1 cellular context compared by ENCODE assay signal in the genomic region with DNA sequence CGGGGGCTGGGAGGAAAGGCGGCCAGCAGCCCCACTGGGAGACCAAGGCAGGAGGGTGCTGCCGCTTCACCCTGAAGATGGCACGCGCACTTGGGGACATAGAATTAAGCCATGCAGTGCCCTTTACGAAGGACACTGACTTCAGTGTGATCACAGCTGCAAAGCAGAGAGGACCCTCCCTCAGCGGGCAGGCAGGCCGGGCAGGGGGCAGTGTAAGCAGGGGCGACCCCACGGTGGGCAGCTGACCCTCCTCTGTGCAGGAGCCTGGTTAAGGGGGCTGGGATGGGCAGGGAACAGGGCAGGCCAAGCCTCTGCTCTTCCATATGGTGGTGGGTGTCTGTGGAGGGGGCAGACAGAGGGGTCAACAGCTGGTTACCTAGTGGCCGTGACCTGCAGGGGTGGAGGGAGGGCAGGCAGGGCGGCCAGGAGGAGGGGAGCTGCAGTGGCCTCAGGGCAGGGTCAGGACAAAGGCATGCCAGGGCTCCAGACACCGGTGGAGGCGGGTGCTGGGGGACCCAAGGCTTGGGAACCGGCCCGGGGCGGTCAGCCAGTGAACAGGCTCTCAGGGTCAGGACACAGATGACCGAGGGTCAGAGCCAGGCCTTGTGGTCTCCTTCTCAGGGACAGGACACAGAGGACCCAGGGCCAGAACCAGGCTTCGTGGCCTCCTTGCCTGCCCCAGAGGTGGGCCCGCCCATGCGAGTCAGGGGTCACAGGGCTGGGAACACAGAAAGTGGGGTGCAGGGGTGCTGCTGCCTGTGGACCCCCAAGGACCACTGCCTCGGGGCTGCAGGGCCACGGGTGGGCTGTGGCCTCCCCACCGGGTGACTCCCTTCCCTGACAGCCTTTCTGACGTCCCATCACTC.
A peak's percentile ranks its signal among the peaks of the same experiment; 100 is the strongest.
TF ChIP-seq lines count a peak whose summit lies in the region.

No MANE protein-coding gene starts in this region.

TF ChIP-seq in HepG2, 621 proteins besides CTCF, POLR2A, EP300 and RAD21 (continues in another document):
- TF ChIP-seq NR2F6 (IDR thresholded peaks at IDR 0.05) (peak; percentile 36; the same call in 1 of the 2 replicates), NR2F6 (CRISPR knock-in tag; IDR thresholded peaks at IDR 0.05) (peak; percentile 64), CBFB (CRISPR knock-in tag; IDR thresholded peaks at IDR 0.05) (0 out of 2 replicates have a peak, but pooled peaks have one; percentile 29), MYC (CRISPR knock-in tag; IDR thresholded peaks at IDR 0.05; ENCODE audit: borderline replicate concordance) (peak; percentile 19; the same call in 1 of the 2 replicates), RXRB (CRISPR knock-in tag; IDR thresholded peaks at IDR 0.05; ENCODE audit: borderline replicate concordance) (peak; percentile 27; the same call in 1 of the 2 replicates), KDM2A (CRISPR knock-in tag; IDR thresholded peaks at IDR 0.05; ENCODE audit: borderline replicate concordance, low read depth) (peak; percentile 20; the same call in 1 of the 2 replicates), NR1H2 (CRISPR knock-in tag; IDR thresholded peaks at IDR 0.05; ENCODE audit: borderline replicate concordance, low read depth) (no peak), SPEN (CRISPR knock-in tag; IDR thresholded peaks at IDR 0.05; ENCODE audit: low read depth) (peak; percentile 37; the same call in 1 of the 2 replicates), ZNF839 (CRISPR knock-in tag; IDR thresholded peaks at IDR 0.05; ENCODE audit: borderline replicate concordance) (no peak), LCORL (IDR thresholded peaks at IDR 0.05) (no peak), LCORL (CRISPR knock-in tag; IDR thresholded peaks at IDR 0.05) (peak; percentile 36; the same call in 1 of the 2 replicates), MTA3 (CRISPR knock-in tag; IDR thresholded peaks at IDR 0.05) (no peak), ZNF746 (CRISPR knock-in tag; IDR thresholded peaks at IDR 0.05) (0 out of 2 replicates have a peak, but pooled peaks have one; percentile 38), NR2F2 (IDR thresholded peaks at IDR 0.05; ENCODE audit: borderline replicate concordance, low read depth) (0 out of 2 replicates have a peak, but pooled peaks have one; percentile 15), ZNF598 (CRISPR knock-in tag; IDR thresholded peaks at IDR 0.05; ENCODE audit: borderline replicate concordance) (0 out of 2 replicates have a peak, but pooled peaks have one; percentile 32), ZNF547 (CRISPR knock-in tag; IDR thresholded peaks at IDR 0.05) (no peak), ZBTB7A (CRISPR knock-in tag; IDR thresholded peaks at IDR 0.05) (peak; percentile 57), SKIL (CRISPR knock-in tag; IDR thresholded peaks at IDR 0.05; ENCODE audit: borderline replicate concordance) (peak; percentile 55; the same call in 1 of the 2 replicates), ZNF180 (CRISPR knock-in tag; IDR thresholded peaks at IDR 0.05; ENCODE audit: borderline replicate concordance, low read depth) (no peak), ZMYM2 (CRISPR knock-in tag; IDR thresholded peaks at IDR 0.05) (no peak), HNRNPLL (IDR thresholded peaks at IDR 0.05; ENCODE audit: low read depth, low read length, poor library complexity, severe bottlenecking) (peak; percentile 7), ZNF768 (CRISPR knock-in tag; IDR thresholded peaks at IDR 0.05) (no peak), ZSCAN25 (CRISPR knock-in tag; IDR thresholded peaks at IDR 0.05) (peak; percentile 98), ELF1 (CRISPR knock-in tag; IDR thresholded peaks at IDR 0.05) (no peak), NR2C2 (CRISPR knock-in tag; IDR thresholded peaks at IDR 0.05; ENCODE audit: borderline replicate concordance) (peak; percentile 60), RARA (CRISPR knock-in tag; IDR thresholded peaks at IDR 0.05) (peak; percentile 84), ZBTB8A (CRISPR knock-in tag; IDR thresholded peaks at IDR 0.05; ENCODE audit: borderline replicate concordance, low read depth) (no peak), ZNF367 (CRISPR knock-in tag; IDR thresholded peaks at IDR 0.05; ENCODE audit: borderline replicate concordance) (no peak), RXRA (CRISPR knock-in tag; IDR thresholded peaks at IDR 0.05) (peak; percentile 68; the same call in 1 of the 2 replicates), MTF1 (CRISPR knock-in tag; IDR thresholded peaks at IDR 0.05) (no peak), U2AF1 (optimal IDR thresholded peaks at IDR 0.05; ENCODE audit: low read depth, low read length) (no peak), STAT5B (CRISPR knock-in tag; IDR thresholded peaks at IDR 0.05) (no peak)
- TF ChIP-seq, protein P1, sequence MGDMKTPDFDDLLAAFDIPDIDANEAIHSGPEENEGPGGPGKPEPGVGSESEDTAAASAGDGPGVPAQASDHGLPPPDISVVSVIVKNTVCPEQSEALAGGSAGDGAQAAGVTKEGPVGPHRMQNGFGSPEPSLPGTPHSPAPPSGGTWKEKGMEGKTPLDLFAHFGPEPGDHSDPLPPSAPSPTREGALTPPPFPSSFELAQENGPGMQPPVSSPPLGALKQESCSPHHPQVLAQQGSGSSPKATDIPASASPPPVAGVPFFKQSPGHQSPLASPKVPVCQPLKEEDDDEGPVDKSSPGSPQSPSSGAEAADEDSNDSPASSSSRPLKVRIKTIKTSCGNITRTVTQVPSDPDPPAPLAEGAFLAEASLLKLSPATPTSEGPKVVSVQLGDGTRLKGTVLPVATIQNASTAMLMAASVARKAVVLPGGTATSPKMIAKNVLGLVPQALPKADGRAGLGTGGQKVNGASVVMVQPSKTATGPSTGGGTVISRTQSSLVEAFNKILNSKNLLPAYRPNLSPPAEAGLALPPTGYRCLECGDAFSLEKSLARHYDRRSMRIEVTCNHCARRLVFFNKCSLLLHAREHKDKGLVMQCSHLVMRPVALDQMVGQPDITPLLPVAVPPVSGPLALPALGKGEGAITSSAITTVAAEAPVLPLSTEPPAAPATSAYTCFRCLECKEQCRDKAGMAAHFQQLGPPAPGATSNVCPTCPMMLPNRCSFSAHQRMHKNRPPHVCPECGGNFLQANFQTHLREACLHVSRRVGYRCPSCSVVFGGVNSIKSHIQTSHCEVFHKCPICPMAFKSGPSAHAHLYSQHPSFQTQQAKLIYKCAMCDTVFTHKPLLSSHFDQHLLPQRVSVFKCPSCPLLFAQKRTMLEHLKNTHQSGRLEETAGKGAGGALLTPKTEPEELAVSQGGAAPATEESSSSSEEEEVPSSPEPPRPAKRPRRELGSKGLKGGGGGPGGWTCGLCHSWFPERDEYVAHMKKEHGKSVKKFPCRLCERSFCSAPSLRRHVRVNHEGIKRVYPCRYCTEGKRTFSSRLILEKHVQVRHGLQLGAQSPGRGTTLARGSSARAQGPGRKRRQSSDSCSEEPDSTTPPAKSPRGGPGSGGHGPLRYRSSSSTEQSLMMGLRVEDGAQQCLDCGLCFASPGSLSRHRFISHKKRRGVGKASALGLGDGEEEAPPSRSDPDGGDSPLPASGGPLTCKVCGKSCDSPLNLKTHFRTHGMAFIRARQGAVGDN (CRISPR knock-in tag; IDR thresholded peaks at IDR 0.05) = peak; percentile 12
- TF ChIP-seq, protein P2, sequence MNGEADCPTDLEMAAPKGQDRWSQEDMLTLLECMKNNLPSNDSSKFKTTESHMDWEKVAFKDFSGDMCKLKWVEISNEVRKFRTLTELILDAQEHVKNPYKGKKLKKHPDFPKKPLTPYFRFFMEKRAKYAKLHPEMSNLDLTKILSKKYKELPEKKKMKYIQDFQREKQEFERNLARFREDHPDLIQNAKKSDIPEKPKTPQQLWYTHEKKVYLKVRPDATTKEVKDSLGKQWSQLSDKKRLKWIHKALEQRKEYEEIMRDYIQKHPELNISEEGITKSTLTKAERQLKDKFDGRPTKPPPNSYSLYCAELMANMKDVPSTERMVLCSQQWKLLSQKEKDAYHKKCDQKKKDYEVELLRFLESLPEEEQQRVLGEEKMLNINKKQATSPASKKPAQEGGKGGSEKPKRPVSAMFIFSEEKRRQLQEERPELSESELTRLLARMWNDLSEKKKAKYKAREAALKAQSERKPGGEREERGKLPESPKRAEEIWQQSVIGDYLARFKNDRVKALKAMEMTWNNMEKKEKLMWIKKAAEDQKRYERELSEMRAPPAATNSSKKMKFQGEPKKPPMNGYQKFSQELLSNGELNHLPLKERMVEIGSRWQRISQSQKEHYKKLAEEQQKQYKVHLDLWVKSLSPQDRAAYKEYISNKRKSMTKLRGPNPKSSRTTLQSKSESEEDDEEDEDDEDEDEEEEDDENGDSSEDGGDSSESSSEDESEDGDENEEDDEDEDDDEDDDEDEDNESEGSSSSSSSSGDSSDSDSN (CRISPR knock-in tag; IDR thresholded peaks at IDR 0.05) = 0 out of 2 replicates have a peak, but pooled peaks have one; percentile 20
- TF ChIP-seq, protein P3, sequence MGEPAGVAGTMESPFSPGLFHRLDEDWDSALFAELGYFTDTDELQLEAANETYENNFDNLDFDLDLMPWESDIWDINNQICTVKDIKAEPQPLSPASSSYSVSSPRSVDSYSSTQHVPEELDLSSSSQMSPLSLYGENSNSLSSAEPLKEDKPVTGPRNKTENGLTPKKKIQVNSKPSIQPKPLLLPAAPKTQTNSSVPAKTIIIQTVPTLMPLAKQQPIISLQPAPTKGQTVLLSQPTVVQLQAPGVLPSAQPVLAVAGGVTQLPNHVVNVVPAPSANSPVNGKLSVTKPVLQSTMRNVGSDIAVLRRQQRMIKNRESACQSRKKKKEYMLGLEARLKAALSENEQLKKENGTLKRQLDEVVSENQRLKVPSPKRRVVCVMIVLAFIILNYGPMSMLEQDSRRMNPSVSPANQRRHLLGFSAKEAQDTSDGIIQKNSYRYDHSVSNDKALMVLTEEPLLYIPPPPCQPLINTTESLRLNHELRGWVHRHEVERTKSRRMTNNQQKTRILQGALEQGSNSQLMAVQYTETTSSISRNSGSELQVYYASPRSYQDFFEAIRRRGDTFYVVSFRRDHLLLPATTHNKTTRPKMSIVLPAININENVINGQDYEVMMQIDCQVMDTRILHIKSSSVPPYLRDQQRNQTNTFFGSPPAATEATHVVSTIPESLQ (CRISPR knock-in tag; conservative IDR thresholded peaks at IDR 0.05) = no peak
- TF ChIP-seq, protein P4, sequence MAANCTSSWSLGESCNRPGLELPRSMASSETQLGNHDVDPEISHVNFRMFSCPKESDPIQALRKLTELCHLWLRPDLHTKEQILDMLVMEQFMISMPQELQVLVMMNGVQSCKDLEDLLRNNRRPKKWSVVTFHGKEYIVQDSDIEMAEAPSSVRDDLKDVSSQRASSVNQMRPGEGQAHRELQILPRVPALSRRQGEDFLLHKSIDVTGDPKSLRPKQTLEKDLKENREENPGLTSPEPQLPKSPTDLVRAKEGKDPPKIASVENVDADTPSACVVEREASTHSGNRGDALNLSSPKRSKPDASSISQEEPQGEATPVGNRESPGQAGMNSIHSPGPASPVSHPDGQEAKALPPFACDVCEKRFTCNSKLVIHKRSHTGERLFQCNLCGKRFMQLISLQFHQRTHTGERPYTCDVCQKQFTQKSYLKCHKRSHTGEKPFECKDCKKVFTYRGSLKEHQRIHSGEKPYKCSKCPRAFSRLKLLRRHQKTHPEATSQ (CRISPR knock-in tag; IDR thresholded peaks at IDR 0.05; ENCODE audit: borderline replicate concordance) = no peak
- TF ChIP-seq, protein P5, sequence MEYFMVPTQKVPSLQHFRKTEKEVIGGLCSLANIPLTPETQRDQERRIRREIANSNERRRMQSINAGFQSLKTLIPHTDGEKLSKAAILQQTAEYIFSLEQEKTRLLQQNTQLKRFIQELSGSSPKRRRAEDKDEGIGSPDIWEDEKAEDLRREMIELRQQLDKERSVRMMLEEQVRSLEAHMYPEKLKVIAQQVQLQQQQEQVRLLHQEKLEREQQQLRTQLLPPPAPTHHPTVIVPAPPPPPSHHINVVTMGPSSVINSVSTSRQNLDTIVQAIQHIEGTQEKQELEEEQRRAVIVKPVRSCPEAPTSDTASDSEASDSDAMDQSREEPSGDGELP (IDR thresholded peaks at IDR 0.05; ENCODE audit: borderline replicate concordance, low read depth) = peak; percentile 76; the same call in 1 of the 2 replicates
- TF ChIP-seq, protein P6, sequence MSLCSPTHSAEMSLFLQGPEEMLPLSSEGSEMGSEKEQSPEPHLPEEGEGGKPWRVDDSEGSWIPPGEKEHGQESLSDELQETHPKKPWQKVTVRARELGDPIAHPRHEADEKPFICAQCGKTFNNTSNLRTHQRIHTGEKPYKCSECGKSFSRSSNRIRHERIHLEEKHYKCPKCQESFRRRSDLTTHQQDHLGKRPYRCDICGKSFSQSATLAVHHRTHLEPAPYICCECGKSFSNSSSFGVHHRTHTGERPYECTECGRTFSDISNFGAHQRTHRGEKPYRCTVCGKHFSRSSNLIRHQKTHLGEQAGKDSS (CRISPR knock-in tag; IDR thresholded peaks at IDR 0.05; ENCODE audit: borderline replicate concordance, low read depth) = no peak
- TF ChIP-seq, protein P7, sequence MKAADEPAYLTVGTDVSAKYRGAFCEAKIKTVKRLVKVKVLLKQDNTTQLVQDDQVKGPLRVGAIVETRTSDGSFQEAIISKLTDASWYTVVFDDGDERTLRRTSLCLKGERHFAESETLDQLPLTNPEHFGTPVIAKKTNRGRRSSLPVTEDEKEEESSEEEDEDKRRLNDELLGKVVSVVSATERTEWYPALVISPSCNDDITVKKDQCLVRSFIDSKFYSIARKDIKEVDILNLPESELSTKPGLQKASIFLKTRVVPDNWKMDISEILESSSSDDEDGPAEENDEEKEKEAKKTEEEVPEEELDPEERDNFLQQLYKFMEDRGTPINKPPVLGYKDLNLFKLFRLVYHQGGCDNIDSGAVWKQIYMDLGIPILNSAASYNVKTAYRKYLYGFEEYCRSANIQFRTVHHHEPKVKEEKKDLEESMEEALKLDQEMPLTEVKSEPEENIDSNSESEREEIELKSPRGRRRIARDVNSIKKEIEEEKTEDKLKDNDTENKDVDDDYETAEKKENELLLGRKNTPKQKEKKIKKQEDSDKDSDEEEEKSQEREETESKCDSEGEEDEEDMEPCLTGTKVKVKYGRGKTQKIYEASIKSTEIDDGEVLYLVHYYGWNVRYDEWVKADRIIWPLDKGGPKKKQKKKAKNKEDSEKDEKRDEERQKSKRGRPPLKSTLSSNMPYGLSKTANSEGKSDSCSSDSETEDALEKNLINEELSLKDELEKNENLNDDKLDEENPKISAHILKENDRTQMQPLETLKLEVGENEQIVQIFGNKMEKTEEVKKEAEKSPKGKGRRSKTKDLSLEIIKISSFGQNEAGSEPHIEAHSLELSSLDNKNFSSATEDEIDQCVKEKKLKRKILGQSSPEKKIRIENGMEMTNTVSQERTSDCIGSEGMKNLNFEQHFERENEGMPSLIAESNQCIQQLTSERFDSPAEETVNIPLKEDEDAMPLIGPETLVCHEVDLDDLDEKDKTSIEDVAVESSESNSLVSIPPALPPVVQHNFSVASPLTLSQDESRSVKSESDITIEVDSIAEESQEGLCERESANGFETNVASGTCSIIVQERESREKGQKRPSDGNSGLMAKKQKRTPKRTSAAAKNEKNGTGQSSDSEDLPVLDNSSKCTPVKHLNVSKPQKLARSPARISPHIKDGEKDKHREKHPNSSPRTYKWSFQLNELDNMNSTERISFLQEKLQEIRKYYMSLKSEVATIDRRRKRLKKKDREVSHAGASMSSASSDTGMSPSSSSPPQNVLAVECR (CRISPR knock-in tag; IDR thresholded peaks at IDR 0.05; ENCODE audit: borderline replicate concordance) = peak; percentile 46; the same call in 1 of the 2 replicates
